18 cellular contexts compared by ENCODE assay signal in the genomic region with DNA sequence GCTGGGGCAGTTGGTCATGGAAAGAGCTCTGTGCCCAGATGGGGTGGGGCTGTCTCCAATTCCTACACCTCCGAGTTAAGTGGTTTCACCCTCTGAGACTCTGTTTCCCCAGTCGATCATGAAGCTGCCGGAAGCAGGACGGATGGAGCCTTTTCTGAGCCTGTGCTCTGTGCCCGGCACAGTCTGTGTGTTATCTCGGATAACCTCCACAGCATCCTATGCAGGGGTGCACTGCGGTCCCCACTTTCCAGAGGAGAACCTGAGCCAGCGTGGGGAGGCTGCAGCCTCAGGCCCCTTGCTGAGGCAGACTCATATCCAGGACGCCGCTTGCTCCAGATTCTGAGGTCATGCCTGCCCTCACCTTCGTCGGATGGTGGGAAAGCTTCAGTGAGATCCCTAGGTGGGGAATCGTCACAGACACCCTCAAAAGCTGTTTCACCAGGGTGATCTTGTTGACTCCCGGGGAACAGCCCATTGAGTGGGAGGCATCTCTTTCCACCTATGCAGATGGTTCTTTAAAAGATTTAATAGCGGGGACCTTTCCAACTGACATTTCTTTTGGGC. TPM values are rescaled to one million over a fixed set of nuclear protein-coding genes. Genes with fewer than 3 reads are reported as not detected.
"Had no signal": no experiment of that assay in that cellular context is flagged by ENCODE, and none has a peak within 500 bp of the region (broad histone marks: within the 10 kb centered on the region; RNA-seq: fewer than 3 reads in every experiment).

No MANE protein-coding gene starts in this region.

- H3K27ac Mint-ChIP-seq: activated naive CD8-positive, alpha-beta T cell treated with anti-CD3 and anti-CD28 coated beads, Interleukin-2, amount 50 U/mL, for 24 hours; naive B cell had no signal

- H3K4me1 Mint-ChIP-seq: activated naive CD8-positive, alpha-beta T cell treated with anti-CD3 and anti-CD28 coated beads, Interleukin-2, amount 50 U/mL, for 24 hours had no signal

- H3K27ac ChIP-seq: coronary artery, neutrophil, psoas muscle, RWPE1, SK-N-MC, stomach, tibial artery had no signal

- H3K9me3 ChIP-seq: neutrophil, psoas muscle, stomach, tibial artery had no signal

- H3K4me3 ChIP-seq: coronary artery, psoas muscle, SK-N-MC, stomach, tibial artery had no signal

- H3K27me3 ChIP-seq: tibial artery had no signal

- DNase-seq: activated CD4-positive, alpha-beta T cell treated with anti-CD3 and anti-CD28 coated beads, Interleukin-2, amount 50 U/mL, for 1 hour; activated naive CD8-positive, alpha-beta T cell treated with anti-CD3 and anti-CD28 coated beads, Interleukin-2, amount 50 U/mL, for 24 hours; caudate nucleus; effector CD4-positive, alpha-beta T cell; kidney; midbrain; naive B cell; stimulated activated CD4-positive, alpha-beta T cell treated with anti-CD3 and anti-CD28 coated beads, Interleukin-15, amount 100 ng/mL, for 24 hours; stimulated activated CD4-positive, alpha-beta T cell treated with anti-CD3 and anti-CD28 coated beads, Interleukin-4, amount 100 ng/mL, for 4 hours; stomach; T-helper 1 cell had no signal

- ATAC-seq: activated naive CD8-positive, alpha-beta T cell treated with anti-CD3 and anti-CD28 coated beads, Interleukin-2, amount 50 U/mL, for 24 hours; psoas muscle had no signal

- H3K36me3 ChIP-seq: neutrophil, stomach, tibial artery had no signal

- H3K4me3 Mint-ChIP-seq: activated naive CD8-positive, alpha-beta T cell treated with anti-CD3 and anti-CD28 coated beads, Interleukin-2, amount 50 U/mL, for 24 hours had no signal

- H3K36me3 Mint-ChIP-seq: naive B cell had no signal

- H3K4me1 ChIP-seq: psoas muscle, stomach had no signal

- H3K9me3 Mint-ChIP-seq: activated naive CD8-positive, alpha-beta T cell treated with anti-CD3 and anti-CD28 coated beads, Interleukin-2, amount 50 U/mL, for 24 hours; naive B cell had no signal

RNA-seq across cellular contexts. Expression of gene COL5A1, which starts 6.9 kb away (rescaled TPM):
- total RNA-seq: activated CD8-positive, alpha-beta memory T cell treated with anti-CD3 and anti-CD28 coated beads for 36 hours had no signal
